8 cellular contexts compared by ENCODE assay signal in genomic region chr4:87465739-87466366, GRCh38. TPM values are rescaled to one million over a fixed set of nuclear protein-coding genes. Genes with fewer than 3 reads are reported as not detected.
A peak's percentile ranks its signal among the peaks of the same experiment; 100 is the strongest.
DNase-seq lines count a peak whose midpoint lies in the region; ATAC-seq and TF ChIP-seq lines count a peak whose summit lies in the region.

No MANE protein-coding gene starts in this region.

- no peaks in the 10 kb centered on the region for H3K27me3 ChIP-seq in ovary

- H3K36me3 ChIP-seq in SK-N-MC (ENCODE audit: insufficient read depth, low read length): no peaks in the 10 kb centered on the region
- H3K36me3 ChIP-seq in ovary: no peaks in the 10 kb centered on the region

- peak; percentile 66 for TF ChIP-seq CTCF in fibroblast of mammary gland (conservative IDR thresholded peaks at IDR 0.05; ENCODE audit: control insufficient read depth, insufficient read depth, low read depth, low read length)
- peak; percentile 25 to 68 (median 38) for TF ChIP-seq CTCF in ovary (IDR thresholded peaks at IDR 0.05)
- no peak for TF ChIP-seq CTCF in omental fat pad (IDR thresholded peaks at IDR 0.05)

- H3K4me3 ChIP-seq in SK-N-MC (no peak overlapping the region), fibroblast of mammary gland (ENCODE audit: control insufficient read depth, low read depth, low read length) (no peak overlapping the region), ovary (no peak overlapping the region)

- H3K27ac ChIP-seq in SK-N-MC: no peak overlapping the region
- H3K27ac ChIP-seq in ovary: no peak overlapping the region

- ATAC-seq in HG03175 (IDR thresholded peaks at IDR 0.05; ENCODE audit: unreplicated experiment) (peak; percentile 67), omental fat pad (ENCODE audit: low FRiP score) (no peak)

- no peaks in the 10 kb centered on the region for H3K36me3 Mint-ChIP-seq in activated CD4-positive, alpha-beta T cell treated with anti-CD3 and anti-CD28 coated beads, Interleukin-2, amount 10 ng/mL, durations not matched to agents 24 days and 14 days (ENCODE audit: low read depth)

- no peaks in the 10 kb centered on the region for H3K4me1 Mint-ChIP-seq in activated CD4-positive, alpha-beta T cell treated with anti-CD3 and anti-CD28 coated beads, Interleukin-2, amount 10 ng/mL, durations not matched to agents 24 days and 14 days

- TF ChIP-seq EP300 in ovary (IDR thresholded peaks at IDR 0.05): no peak

- H3K9me3 ChIP-seq in SK-N-MC (ENCODE audit: low read depth, low read length) (no peaks in the 10 kb centered on the region), ovary (no peaks in the 10 kb centered on the region)

- H3K9me3 Mint-ChIP-seq in activated CD4-positive, alpha-beta T cell treated with anti-CD3 and anti-CD28 coated beads, Interleukin-2, amount 10 ng/mL, durations not matched to agents 24 days and 14 days: no peaks in the 10 kb centered on the region

- no peak overlapping the region for H3K4me3 Mint-ChIP-seq in activated CD4-positive, alpha-beta T cell treated with anti-CD3 and anti-CD28 coated beads, Interleukin-2, amount 10 ng/mL, durations not matched to agents 24 days and 14 days

- H3K4me1 ChIP-seq in ovary (ENCODE audit: insufficient read depth): no peaks in the 10 kb centered on the region

- 46 to 60% (median 50%) methylated on average over 7 of the region's 7 CpGs for WGBS in ovary, 3 donors

- intact Hi-C loops in activated CD4-positive, alpha-beta T cell treated with anti-CD3 and anti-CD28 coated beads, Interleukin-2, amount 10 ng/mL, durations not matched to agents 24 days and 14 days (cut with micrococcal nuclease): loop anchor here (1.0 to 10.0 kb wide), 3 partner anchors 90 to 315 kb away; no protein-coding TSS in a partner anchor
- intact Hi-C loops in ovary (cut with DNase I): loop anchor here in 1 of 4 donors (5.0 kb wide), 1 partner anchor 89 kb away; no protein-coding TSS in a partner anchor

- no peak for TF ChIP-seq POLR2A in ovary (IDR thresholded peaks at IDR 0.05)

- H3K9ac ChIP-seq in SK-N-MC (ENCODE audit: insufficient read length): no peak overlapping the region

- H3K27me3 Mint-ChIP-seq in activated CD4-positive, alpha-beta T cell treated with anti-CD3 and anti-CD28 coated beads, Interleukin-2, amount 10 ng/mL, durations not matched to agents 24 days and 14 days: no peaks in the 10 kb centered on the region

- DNase-seq in activated CD4-positive, alpha-beta T cell treated with anti-CD3 and anti-CD28 coated beads, Interleukin-2, amount 10 ng/mL, durations not matched to agents 24 days and 14 days: peak; percentile 72
- DNase-seq in activated CD4-positive, alpha-beta T cell treated with anti-CD3 and anti-CD28 coated beads, Interleukin-2, amount 50 U/mL, for 4 hours: no peak
- DNase-seq in SK-N-MC (ENCODE audit: low read depth, low spot score): peak; percentile 35
- DNase-seq in fibroblast of mammary gland (ENCODE audit: low read depth): peak; percentile 72
- no peak for DNase-seq in ovary
- DNase-seq in omental fat pad (ENCODE audit: low spot score): no peak
- no peak for DNase-seq in stimulated activated CD4-positive, alpha-beta T cell treated with anti-CD3 and anti-CD28 coated beads, Interleukin-4, amount 100 ng/mL, for 1 hour

- no peak overlapping the region for H3K27ac Mint-ChIP-seq in activated CD4-positive, alpha-beta T cell treated with anti-CD3 and anti-CD28 coated beads, Interleukin-2, amount 10 ng/mL, durations not matched to agents 24 days and 14 days

RNA-seq across cellular contexts. Expression of gene NUDT9, which starts 43.5 kb away (rescaled TPM):
- total RNA-seq in activated CD4-positive, alpha-beta T cell treated with anti-CD3 and anti-CD28 coated beads, Interleukin-2, amount 10 ng/mL, durations not matched to agents 24 days and 14 days: 16.5 and 17.4 TPM in 2 replicates
- 10 to 100 TPM; 14.1 to 33.0 (median 27.0) TPM for total RNA-seq in ovary
- 10 to 100 TPM; 36.6 to 44.6 TPM for polyA plus RNA-seq in ovary
- total RNA-seq in omental fat pad: 10 to 100 TPM; 14.4 to 27.5 (median 25.9) TPM

Comparison
In these comparisons a context has a peak if more than half of its experiments do, and no peak if none do; other contexts are left out.
1. DNase-seq: peak in activated CD4-positive, alpha-beta T cell treated with anti-CD3 and anti-CD28 coated beads, Interleukin-2, amount 10 ng/mL, durations not matched to agents 24 days and 14 days (single experiment), SK-N-MC (single experiment) and fibroblast of mammary gland (single experiment); none in activated CD4-positive, alpha-beta T cell treated with anti-CD3 and anti-CD28 coated beads, Interleukin-2, amount 50 U/mL, for 4 hours (0 of 2), ovary (0 of 5), omental fat pad (single experiment) and stimulated activated CD4-positive, alpha-beta T cell treated with anti-CD3 and anti-CD28 coated beads, Interleukin-4, amount 100 ng/mL, for 1 hour (single experiment).
2. CTCF ChIP-seq: peak in fibroblast of mammary gland (single experiment) and ovary (3 of 3); none in omental fat pad (0 of 3).